1 cellular context compared by ENCODE assay signal in the genomic region with DNA sequence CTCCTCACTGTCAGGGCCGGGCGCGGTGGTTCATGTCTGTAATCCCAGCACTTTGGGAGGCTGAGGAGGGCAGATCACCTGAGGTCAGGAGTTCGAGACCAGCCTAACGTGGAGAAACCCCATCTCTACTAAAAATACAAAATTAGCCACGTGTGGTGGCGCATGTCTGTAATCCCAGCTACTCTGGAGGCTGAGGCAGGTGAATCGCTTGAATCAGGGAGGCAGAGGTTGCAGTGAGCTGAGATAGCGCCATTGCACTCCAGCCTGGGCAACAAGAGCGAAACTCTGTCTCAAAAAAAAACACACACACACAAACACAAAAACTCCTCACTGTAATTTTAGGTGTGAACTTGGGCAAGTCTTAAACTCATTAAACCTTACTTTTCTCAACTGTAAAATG. TPM values are rescaled to one million over a fixed set of nuclear protein-coding genes. Genes with fewer than 3 reads are reported as not detected.
"Had no signal": no experiment of that assay in that cellular context is flagged by ENCODE, and none has a peak within 500 bp of the region (broad histone marks: within the 10 kb centered on the region; RNA-seq: fewer than 3 reads in every experiment).

No MANE protein-coding gene starts in this region.

RNA-seq across cellular contexts. Expression of a gene that starts 24.1 kb away (rescaled TPM):
- total RNA-seq: skeletal muscle tissue had no signal
